8 cellular contexts compared by ENCODE assay signal in the genomic region with DNA sequence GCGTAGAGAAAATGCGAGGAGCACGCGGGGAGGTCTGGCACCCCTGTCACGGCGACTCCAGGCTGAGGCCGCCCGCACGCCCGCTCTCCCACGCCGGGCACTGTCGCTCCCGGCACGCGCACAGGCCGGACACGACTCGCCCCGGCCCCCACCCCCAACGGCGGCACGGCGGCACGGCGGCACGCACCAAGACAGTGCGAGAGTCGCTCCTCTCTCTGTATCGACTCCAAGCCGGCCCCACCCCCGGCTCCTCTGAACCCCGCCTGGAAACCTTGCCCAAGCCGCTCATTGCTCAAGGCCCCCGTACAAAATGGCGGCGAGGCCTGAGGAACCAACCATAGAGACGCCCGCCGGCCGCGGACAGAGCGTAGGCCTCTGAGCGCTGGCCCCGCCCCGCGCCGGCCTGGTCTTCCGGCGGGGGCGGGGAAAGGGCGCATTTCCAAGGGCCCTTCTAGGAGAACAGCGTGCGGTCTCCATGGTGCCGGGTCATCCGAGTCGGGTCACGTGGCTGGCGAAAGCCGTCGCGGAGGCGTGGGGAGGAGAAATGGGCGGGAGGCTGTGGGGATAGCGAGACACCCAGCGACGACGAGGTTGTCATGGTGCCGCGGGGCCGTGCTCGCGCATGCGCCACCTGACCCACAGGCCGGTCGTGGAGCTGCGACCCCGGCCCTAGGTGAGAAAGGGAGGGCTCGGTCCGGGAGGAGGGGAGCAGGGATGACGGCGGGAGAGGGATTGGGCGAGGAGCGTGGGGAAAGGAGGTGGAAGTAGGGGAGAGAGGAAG.
DNase-seq lines count a peak whose midpoint lies in the region; ATAC-seq and TF ChIP-seq lines count a peak whose summit lies in the region.

A gene with protein sequence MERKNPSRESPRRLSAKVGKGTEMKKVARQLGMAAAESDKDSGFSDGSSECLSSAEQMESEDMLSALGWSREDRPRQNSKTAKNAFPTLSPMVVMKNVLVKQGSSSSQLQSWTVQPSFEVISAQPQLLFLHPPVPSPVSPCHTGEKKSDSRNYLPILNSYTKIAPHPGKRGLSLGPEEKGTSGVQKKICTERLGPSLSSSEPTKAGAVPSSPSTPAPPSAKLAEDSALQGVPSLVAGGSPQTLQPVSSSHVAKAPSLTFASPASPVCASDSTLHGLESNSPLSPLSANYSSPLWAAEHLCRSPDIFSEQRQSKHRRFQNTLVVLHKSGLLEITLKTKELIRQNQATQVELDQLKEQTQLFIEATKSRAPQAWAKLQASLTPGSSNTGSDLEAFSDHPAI (plus strand): TSS at position 570 of the 781 bp plus-strand sequence. CDS start 7,451 bp downstream, outside the sequence.

- DNase-seq in HAP-1 (ENCODE audit: low spot score in 2 of 2) (peak; percentile 96 to 100), MM.1S (peak; percentile 95), SIG-M5 (lab: John Stamatoyannopoulos, UW) (peak; percentile 93), activated gamma-delta T cell (lab: John Stamatoyannopoulos, UW) (peak; percentile 96), fibroblast of the conjunctiva (ENCODE audit: low read depth) (peak; percentile 96), nephron progenitor cell (peak; percentile 99)
- DNase-seq in stimulated activated naive CD8-positive, alpha-beta T cell treated with anti-CD3 and anti-CD28 coated beads, Interleukin-15, amount 100 ng/mL, for 72 hours: peak; percentile 98 to 100

- H3K4me1 Mint-ChIP-seq in nephron progenitor cell: peaks cover 64% of the 10 kb centered on the region
- peaks cover 51% of the 10 kb centered on the region for H3K4me1 Mint-ChIP-seq in stimulated activated naive CD8-positive, alpha-beta T cell treated with anti-CD3 and anti-CD28 coated beads, Interleukin-15, amount 100 ng/mL, for 72 hours

- H3F3A ChIP-seq in MM.1S (ENCODE audit: insufficient read depth, low read length): peaks cover 5% of the 10 kb centered on the region; the same call in 1 of the 2 replicates

- H4K20me1 ChIP-seq in MM.1S (ENCODE audit: insufficient read depth, low read length): no peaks in the 10 kb centered on the region

- H3K4me2 ChIP-seq in MM.1S (ENCODE audit: low read depth, low read length): peak within 1 kb of the TSS; percentile 82

- no peaks in the 10 kb centered on the region for H3K36me3 ChIP-seq in ES-I3 (ENCODE audit: insufficient read depth, low read length)
- H3K36me3 ChIP-seq in HAP-1 (replicated peaks): no peaks in the 10 kb centered on the region
- no peaks in the 10 kb centered on the region for H3K36me3 ChIP-seq in MM.1S (replicated peaks; ENCODE audit: insufficient read depth, low read length)

- peak within 1 kb of the TSS; percentile 85 for H3K9ac ChIP-seq in ES-I3 (ENCODE audit: low read depth, low read length)
- peak within 1 kb of the TSS; percentile 92 for H3K9ac ChIP-seq in MM.1S (ENCODE audit: low read length)

- H3K27me3 ChIP-seq in HAP-1 (ENCODE audit: low read depth) (no peaks in the 10 kb centered on the region), MM.1S (replicated peaks; ENCODE audit: insufficient read depth, low read length) (no peaks in the 10 kb centered on the region)

- H3K36me3 Mint-ChIP-seq in nephron progenitor cell (ENCODE audit: low read depth): no peaks in the 10 kb centered on the region

- H3K27ac ChIP-seq in MM.1S (ENCODE audit: low read length): peak within 1 kb of the TSS; percentile 92

- peak; percentile 95 for ATAC-seq in stimulated activated naive CD8-positive, alpha-beta T cell treated with anti-CD3 and anti-CD28 coated beads, Interleukin-15, amount 100 ng/mL, for 72 hours

- H3K4me3 Mint-ChIP-seq in nephron progenitor cell: peak within 1 kb of the TSS; percentile 90
- H3K4me3 Mint-ChIP-seq in stimulated activated naive CD8-positive, alpha-beta T cell treated with anti-CD3 and anti-CD28 coated beads, Interleukin-15, amount 100 ng/mL, for 72 hours: peak within 1 kb of the TSS; percentile 95 to 98

- no peaks in the 10 kb centered on the region for H3K9me2 ChIP-seq in MM.1S (replicated peaks; ENCODE audit: insufficient read depth, low read length)

- H3K79me2 ChIP-seq in MM.1S (ENCODE audit: low read length): peaks cover 10% of the 10 kb centered on the region

- TF ChIP-seq CTCF in MM.1S (IDR thresholded peaks at IDR 0.05; ENCODE audit: low read length) (no peak), nephron progenitor cell (IDR thresholded peaks at IDR 0.05) (no peak)

- H3K27ac Mint-ChIP-seq in nephron progenitor cell: peak within 1 kb of the TSS; percentile 99
- peak within 1 kb of the TSS; percentile 99 to 100 for H3K27ac Mint-ChIP-seq in stimulated activated naive CD8-positive, alpha-beta T cell treated with anti-CD3 and anti-CD28 coated beads, Interleukin-15, amount 100 ng/mL, for 72 hours

- in situ Hi-C loops in HAP-1 (cut with MboI; ENCODE audit: low sequenced_read_pairs): no loop called here

- H2AFZ ChIP-seq in MM.1S (ENCODE audit: low read length): peak within 1 kb of the TSS; percentile 94

- H3K4me1 ChIP-seq in ES-I3 (ENCODE audit: insufficient read depth, low read length): peaks cover 11% of the 10 kb centered on the region
- H3K4me1 ChIP-seq in HAP-1: peaks cover 26% of the 10 kb centered on the region
- H3K4me1 ChIP-seq in MM.1S (ENCODE audit: low read length): peaks cover 1% of the 10 kb centered on the region; the same call in 1 of the 2 replicates

- no peaks in the 10 kb centered on the region for H3K9me3 ChIP-seq in ES-I3 (ENCODE audit: control insufficient read depth, insufficient read depth, low read length)
- no peaks in the 10 kb centered on the region for H3K9me3 ChIP-seq in HAP-1
- no peaks in the 10 kb centered on the region for H3K9me3 ChIP-seq in MM.1S (replicated peaks; ENCODE audit: insufficient read depth, low read length)

- H3K9me3 Mint-ChIP-seq in nephron progenitor cell: no peaks in the 10 kb centered on the region
- no peaks in the 10 kb centered on the region for H3K9me3 Mint-ChIP-seq in stimulated activated naive CD8-positive, alpha-beta T cell treated with anti-CD3 and anti-CD28 coated beads, Interleukin-15, amount 100 ng/mL, for 72 hours

- H3K4me3 ChIP-seq in HAP-1 (peak within 1 kb of the TSS; percentile 79), MM.1S (ENCODE audit: low read length) (peak within 1 kb of the TSS; percentile 97)

- peaks cover 5% of the 10 kb centered on the region for H3K27me3 Mint-ChIP-seq in nephron progenitor cell (ENCODE audit: low read depth, poor library complexity)
- H3K27me3 Mint-ChIP-seq in stimulated activated naive CD8-positive, alpha-beta T cell treated with anti-CD3 and anti-CD28 coated beads, Interleukin-15, amount 100 ng/mL, for 72 hours: no peaks in the 10 kb centered on the region

Comparison
In these comparisons a context has a peak if more than half of its experiments do, and no peak if none do; other contexts are left out.
1. Peak in every context shown above with its lines: DNase-seq, ATAC-seq, H3K4me3 ChIP-seq and H3K27ac ChIP-seq.